In the genomic region with DNA sequence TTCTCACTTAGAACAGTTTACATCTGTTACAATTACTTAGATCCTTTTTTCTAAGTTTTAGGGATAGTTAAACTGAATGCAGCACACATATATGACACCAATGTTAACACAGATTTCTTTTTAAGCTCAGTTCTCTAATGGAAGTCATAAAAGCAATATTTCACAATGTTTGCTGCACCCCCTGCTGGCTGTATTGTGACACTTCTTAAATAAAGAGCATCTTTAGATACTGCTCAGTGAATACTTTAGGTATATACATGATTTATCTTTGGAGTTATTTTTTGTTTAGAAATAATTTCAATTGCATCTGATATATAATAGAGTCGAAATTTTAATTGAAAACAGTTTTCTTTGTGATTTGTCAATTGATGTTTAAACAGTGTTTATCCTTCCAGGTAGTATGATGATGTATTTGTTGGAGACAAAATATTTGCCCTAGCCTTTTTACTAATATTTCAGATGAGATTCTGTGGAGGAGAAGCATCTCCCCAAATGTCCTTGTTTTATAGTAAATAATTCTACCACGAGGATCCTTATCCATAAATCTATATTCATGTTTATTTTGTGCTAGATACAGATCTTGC, we compare ENCODE assay signal across 8 cellular contexts.
DNase-seq lines count a peak whose midpoint lies in the region; ATAC-seq and TF ChIP-seq lines count a peak whose summit lies in the region.

No MANE protein-coding gene starts in this region.

- H4K20me1 ChIP-seq in DND-41 (ENCODE audit: insufficient read depth, low read length): no peaks in the 10 kb centered on the region

- H3K27me3 ChIP-seq in DND-41 (ENCODE audit: insufficient read depth, low read length, poor library complexity) (peaks cover 28% of the 10 kb centered on the region), lung (ENCODE audit: control insufficient read depth, insufficient read depth) (no peaks in the 10 kb centered on the region)

- TF ChIP-seq CTCF in DND-41 (IDR thresholded peaks at IDR 0.05; ENCODE audit: borderline replicate concordance, extremely low read depth, low read length, poor library complexity, severe bottlenecking) (peak; percentile 75), cardiac fibroblast (IDR thresholded peaks at IDR 0.05; ENCODE audit: low read depth, low read length) (peak; percentile 65), lung (IDR thresholded peaks at IDR 0.05; ENCODE audit: control extremely low read depth, extremely low read depth) (peak; percentile 66)

- H3K4me3 ChIP-seq in DND-41 (ENCODE audit: low read depth in 1 of 2, low read length in 2 of 2) (no peak overlapping the region), cardiac fibroblast (replicated peaks in 1 of 2; ENCODE audit: low read depth in 2 of 2, low read length in 2 of 2) (no peak overlapping the region), lung (no peak overlapping the region)

- no peak overlapping the region for H3K9ac ChIP-seq in DND-41 (ENCODE audit: low read depth, low read length)

- H3K4me2 ChIP-seq in DND-41 (ENCODE audit: insufficient read depth, low read length): no peak overlapping the region

- H3K9me3 ChIP-seq in DND-41 (ENCODE audit: insufficient read depth, low read length, severe bottlenecking): no peaks in the 10 kb centered on the region
- H3K9me3 ChIP-seq in lung (ENCODE audit: control insufficient read depth in 2 of 2, insufficient read depth in 1 of 2, low read length in 1 of 2): no peaks in the 10 kb centered on the region

- no peaks in the 10 kb centered on the region for H3K36me3 ChIP-seq in DND-41 (ENCODE audit: insufficient read depth, low read length)
- no peaks in the 10 kb centered on the region for H3K36me3 ChIP-seq in lung (ENCODE audit: control insufficient read depth in 2 of 2, insufficient read depth in 2 of 2, low read length in 2 of 2)

- H3K27ac ChIP-seq in DND-41 (ENCODE audit: low read length) (no peak overlapping the region), lung (ENCODE audit: low read depth in 1 of 2, low read length in 1 of 2) (no peak overlapping the region)

- 16 to 32% methylated on average over 2 of the region's 2 CpGs for WGBS in lung, 2 donors

- no peaks in the 10 kb centered on the region for H3K4me1 ChIP-seq in DND-41 (ENCODE audit: insufficient read depth, low read length)
- H3K4me1 ChIP-seq in lung (ENCODE audit: control insufficient read depth in 2 of 2, insufficient read depth in 2 of 2, low read length in 2 of 2): peaks cover 1 to 17% of the 10 kb centered on the region in 2 donors

- no peaks in the 10 kb centered on the region for H3K79me2 ChIP-seq in DND-41 (ENCODE audit: insufficient read depth, low read length)

- ATAC-seq in DND-41 (ENCODE audit: insufficient read depth, low read depth): peak; percentile 69; the same call in 2 of the 3 replicates
- ATAC-seq in GM21423 (IDR thresholded peaks at IDR 0.05; ENCODE audit: unreplicated experiment): peak; percentile 52
- no peak for ATAC-seq in lung (ENCODE audit: insufficient read depth, low FRiP score)

- peak; percentile 42 for DNase-seq in DND-41
- DNase-seq in NCI-H1048 (lab: John Stamatoyannopoulos, UW): peak; percentile 3
- DNase-seq in SW 1271 (lab: John Stamatoyannopoulos, UW): peak; percentile 11 to 40
- peak; percentile 76 to 83 for DNase-seq in cardiac fibroblast (ENCODE audit: low read depth in 2 of 2)
- peak; percentile 39 for DNase-seq in lung (ENCODE audit: low spot score)
- peak; percentile 40 for DNase-seq in stromal cell of bone marrow (ENCODE audit: low read depth)
- DNase-seq in HuH-7 (ENCODE audit: low spot score): no peak

- no peak overlapping the region for H2AFZ ChIP-seq in DND-41 (ENCODE audit: low read depth, low read length)
